ENCODE assay signal across 1 cellular context in genomic region chr2:98761267-98761781, GRCh38.
TF ChIP-seq lines count a peak whose summit lies in the region.

No MANE protein-coding gene starts in this region.

TF ChIP-seq in H1, 55 proteins besides CTCF, POLR2A, EP300 and RAD21 (continued from another document):
- no peak for TF ChIP-seq CHD7 (IDR thresholded peaks at IDR 0.05; ENCODE audit: insufficient replicate concordance, low read length)
- no peak for TF ChIP-seq JUND (IDR thresholded peaks at IDR 0.05; ENCODE audit: low read length)
- TF ChIP-seq SP4 (IDR thresholded peaks at IDR 0.05; ENCODE audit: low read length), result no peak
- no peak for TF ChIP-seq PHF8 (conservative IDR thresholded peaks at IDR 0.05; ENCODE audit: low read depth, low read length)
- no peak for TF ChIP-seq KDM5A (IDR thresholded peaks at IDR 0.05; ENCODE audit: low read length)
- no peak for TF ChIP-seq SRF (IDR thresholded peaks at IDR 0.05; ENCODE audit: low read depth, low read length)
